In the genomic region with DNA sequence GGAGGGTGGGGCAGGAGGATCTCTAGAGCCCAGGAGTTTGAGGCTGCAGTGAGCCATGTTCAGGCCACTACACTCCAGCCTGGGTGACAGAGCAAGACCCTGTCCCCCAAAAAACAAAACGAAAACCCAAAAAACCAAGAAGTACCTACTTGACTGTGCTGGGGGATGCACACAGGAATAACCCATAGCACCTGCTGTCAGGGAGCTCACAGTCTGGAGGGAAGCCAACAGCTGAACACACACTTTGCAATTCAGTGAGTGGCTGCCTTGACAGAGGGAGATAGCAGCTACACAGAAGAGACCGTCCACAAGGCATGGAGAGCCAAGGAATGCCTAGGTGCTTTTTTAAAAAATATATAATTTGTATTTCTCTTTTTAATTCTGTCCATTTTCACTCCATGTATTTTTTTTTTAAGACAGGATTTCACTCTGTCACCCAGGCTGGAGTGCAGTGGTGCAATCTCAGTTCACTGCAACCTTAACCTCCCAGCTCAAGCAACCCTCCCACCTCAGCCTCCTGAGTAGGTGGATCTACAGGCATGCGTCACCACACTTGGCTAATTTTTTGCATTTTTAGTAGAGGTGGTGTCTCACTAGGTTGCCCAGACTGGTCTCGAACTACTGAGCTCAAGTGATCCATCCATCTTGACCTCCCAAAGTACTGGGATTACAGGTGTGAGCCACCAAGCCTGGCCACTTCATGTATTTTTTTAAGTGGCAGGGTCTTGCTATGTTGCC, we compare ENCODE assay signal across 14 cellular contexts.
DNase-seq lines count a peak whose midpoint lies in the region; ATAC-seq lines count a peak whose summit lies in the region.
"Had no signal": no experiment of that assay in that cellular context is flagged by ENCODE, and none has a peak within 500 bp of the region (broad histone marks: within the 10 kb centered on the region; RNA-seq: fewer than 3 reads in every experiment).

No MANE protein-coding gene starts in this region.

- H3K4me1 Mint-ChIP-seq in activated naive CD8-positive, alpha-beta T cell treated with anti-CD3 and anti-CD28 coated beads for 36 hours = peaks cover 29% of the 10 kb centered on the region

- H3K27ac Mint-ChIP-seq in activated naive CD8-positive, alpha-beta T cell treated with anti-CD3 and anti-CD28 coated beads for 36 hours = no peak overlapping the region
- H3K27ac Mint-ChIP-seq: CD4-positive, CD25-positive, alpha-beta regulatory T cell; mesothelial cell of epicardium had no signal

- H3K9me3 Mint-ChIP-seq in activated naive CD8-positive, alpha-beta T cell treated with anti-CD3 and anti-CD28 coated beads for 36 hours = no peaks in the 10 kb centered on the region
- H3K9me3 Mint-ChIP-seq: CD4-positive, CD25-positive, alpha-beta regulatory T cell; central memory CD8-positive, alpha-beta T cell; mesothelial cell of epicardium; stimulated activated naive CD8-positive, alpha-beta T cell treated with anti-CD3 and anti-CD28 coated beads, Interleukin-15, amount 100 ng/mL, for 72 hours had no signal

- DNase-seq in COR-L47 (lab: John Stamatoyannopoulos, UW) = peak; percentile 23
- DNase-seq in NCI-H69 (lab: John Stamatoyannopoulos, UW) = peak; percentile 74
- no peak for DNase-seq in T1000 (lab: John Stamatoyannopoulos, UW)
- DNase-seq in activated naive CD8-positive, alpha-beta T cell treated with anti-CD3 and anti-CD28 coated beads for 36 hours = no peak
- no peak for DNase-seq in hepatic stellate cell (ENCODE audit: low spot score)
- no peak for DNase-seq in GM19240 (ENCODE audit: insufficient read length, low spot score)
- DNase-seq: activated gamma-delta T cell; CD4-positive, CD25-positive, alpha-beta regulatory T cell; stimulated activated CD4-positive, alpha-beta T cell treated with anti-CD3 and anti-CD28 coated beads, Interleukin-4, amount 100 ng/mL, for 1 hour had no signal

- H3K27me3 Mint-ChIP-seq in activated naive CD8-positive, alpha-beta T cell treated with anti-CD3 and anti-CD28 coated beads for 36 hours = no peaks in the 10 kb centered on the region
- H3K27me3 Mint-ChIP-seq: central memory CD8-positive, alpha-beta T cell; stimulated activated naive CD8-positive, alpha-beta T cell treated with anti-CD3 and anti-CD28 coated beads, Interleukin-15, amount 100 ng/mL, for 72 hours had no signal

- ATAC-seq in GM18502 (IDR thresholded peaks at IDR 0.05; ENCODE audit: poor library complexity, unreplicated experiment) (peak; percentile 34), HG02973 (IDR thresholded peaks at IDR 0.05; ENCODE audit: unreplicated experiment) (peak; percentile 32)
- ATAC-seq: stimulated activated naive CD8-positive, alpha-beta T cell treated with anti-CD3 and anti-CD28 coated beads, Interleukin-15, amount 100 ng/mL, for 72 hours had no signal

- H3K36me3 Mint-ChIP-seq in activated naive CD8-positive, alpha-beta T cell treated with anti-CD3 and anti-CD28 coated beads for 36 hours = peaks cover 4% of the 10 kb centered on the region
- H3K36me3 Mint-ChIP-seq: CD4-positive, CD25-positive, alpha-beta regulatory T cell; mesothelial cell of epicardium had no signal

- H3K4me3 Mint-ChIP-seq in activated naive CD8-positive, alpha-beta T cell treated with anti-CD3 and anti-CD28 coated beads for 36 hours = no peak overlapping the region
- H3K4me3 Mint-ChIP-seq: central memory CD8-positive, alpha-beta T cell; mesothelial cell of epicardium; stimulated activated naive CD8-positive, alpha-beta T cell treated with anti-CD3 and anti-CD28 coated beads, Interleukin-15, amount 100 ng/mL, for 72 hours had no signal

Comparison
In these comparisons a context has a peak if more than half of its experiments do, and no peak if none do; other contexts are left out.
1. DNase-seq: peak in COR-L47 (single experiment) and NCI-H69 (single experiment); none in T1000 (single experiment), activated naive CD8-positive, alpha-beta T cell treated with anti-CD3 and anti-CD28 coated beads for 36 hours (single experiment), hepatic stellate cell (single experiment) and GM19240 (single experiment).